1 cellular context compared by ENCODE assay signal in the genomic region with DNA sequence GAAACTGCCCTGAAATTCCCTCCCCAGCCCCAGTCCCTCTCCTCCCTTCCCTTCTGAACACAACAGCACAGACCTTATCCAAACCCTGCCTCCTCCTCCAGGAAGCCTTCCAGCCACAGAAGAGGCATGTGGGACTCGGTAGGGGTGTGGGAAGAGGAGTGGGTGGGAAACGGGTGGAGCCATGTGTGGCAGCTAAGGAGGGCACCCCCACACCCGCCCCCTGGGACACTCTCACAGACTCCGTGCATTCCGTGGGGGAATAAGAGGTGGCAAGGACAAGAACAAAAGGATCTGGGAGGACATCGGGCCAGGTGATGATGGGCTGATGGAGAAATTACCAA.
TF ChIP-seq lines count a peak whose summit lies in the region.

No MANE protein-coding gene starts in this region.

TF ChIP-seq in GM23338, 12 proteins besides CTCF, POLR2A, EP300 and RAD21 (continued from another document):
- TF ChIP-seq, protein P1, sequence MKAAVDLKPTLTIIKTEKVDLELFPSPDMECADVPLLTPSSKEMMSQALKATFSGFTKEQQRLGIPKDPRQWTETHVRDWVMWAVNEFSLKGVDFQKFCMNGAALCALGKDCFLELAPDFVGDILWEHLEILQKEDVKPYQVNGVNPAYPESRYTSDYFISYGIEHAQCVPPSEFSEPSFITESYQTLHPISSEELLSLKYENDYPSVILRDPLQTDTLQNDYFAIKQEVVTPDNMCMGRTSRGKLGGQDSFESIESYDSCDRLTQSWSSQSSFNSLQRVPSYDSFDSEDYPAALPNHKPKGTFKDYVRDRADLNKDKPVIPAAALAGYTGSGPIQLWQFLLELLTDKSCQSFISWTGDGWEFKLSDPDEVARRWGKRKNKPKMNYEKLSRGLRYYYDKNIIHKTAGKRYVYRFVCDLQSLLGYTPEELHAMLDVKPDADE (IDR thresholded peaks at IDR 0.05), result no peak
- no peak for TF ChIP-seq NANOG (IDR thresholded peaks at IDR 0.05; ENCODE audit: borderline replicate concordance)
- TF ChIP-seq ZNF114 (CRISPR knock-in tag; IDR thresholded peaks at IDR 0.05), result no peak
- no peak for TF ChIP-seq EZH2phosphoT487 (IDR thresholded peaks at IDR 0.05; ENCODE audit: unreplicated experiment)
- TF ChIP-seq, protein P2, sequence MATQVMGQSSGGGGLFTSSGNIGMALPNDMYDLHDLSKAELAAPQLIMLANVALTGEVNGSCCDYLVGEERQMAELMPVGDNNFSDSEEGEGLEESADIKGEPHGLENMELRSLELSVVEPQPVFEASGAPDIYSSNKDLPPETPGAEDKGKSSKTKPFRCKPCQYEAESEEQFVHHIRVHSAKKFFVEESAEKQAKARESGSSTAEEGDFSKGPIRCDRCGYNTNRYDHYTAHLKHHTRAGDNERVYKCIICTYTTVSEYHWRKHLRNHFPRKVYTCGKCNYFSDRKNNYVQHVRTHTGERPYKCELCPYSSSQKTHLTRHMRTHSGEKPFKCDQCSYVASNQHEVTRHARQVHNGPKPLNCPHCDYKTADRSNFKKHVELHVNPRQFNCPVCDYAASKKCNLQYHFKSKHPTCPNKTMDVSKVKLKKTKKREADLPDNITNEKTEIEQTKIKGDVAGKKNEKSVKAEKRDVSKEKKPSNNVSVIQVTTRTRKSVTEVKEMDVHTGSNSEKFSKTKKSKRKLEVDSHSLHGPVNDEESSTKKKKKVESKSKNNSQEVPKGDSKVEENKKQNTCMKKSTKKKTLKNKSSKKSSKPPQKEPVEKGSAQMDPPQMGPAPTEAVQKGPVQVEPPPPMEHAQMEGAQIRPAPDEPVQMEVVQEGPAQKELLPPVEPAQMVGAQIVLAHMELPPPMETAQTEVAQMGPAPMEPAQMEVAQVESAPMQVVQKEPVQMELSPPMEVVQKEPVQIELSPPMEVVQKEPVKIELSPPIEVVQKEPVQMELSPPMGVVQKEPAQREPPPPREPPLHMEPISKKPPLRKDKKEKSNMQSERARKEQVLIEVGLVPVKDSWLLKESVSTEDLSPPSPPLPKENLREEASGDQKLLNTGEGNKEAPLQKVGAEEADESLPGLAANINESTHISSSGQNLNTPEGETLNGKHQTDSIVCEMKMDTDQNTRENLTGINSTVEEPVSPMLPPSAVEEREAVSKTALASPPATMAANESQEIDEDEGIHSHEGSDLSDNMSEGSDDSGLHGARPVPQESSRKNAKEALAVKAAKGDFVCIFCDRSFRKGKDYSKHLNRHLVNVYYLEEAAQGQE (IDR thresholded peaks at IDR 0.05; ENCODE audit: unreplicated experiment), result no peak
- TF ChIP-seq CREB1 (CRISPR knock-in tag; IDR thresholded peaks at IDR 0.05; ENCODE audit: low read depth), result no peak
- no peak for TF ChIP-seq STAT1 (IDR thresholded peaks at IDR 0.05; ENCODE audit: unreplicated experiment)
- TF ChIP-seq, protein P3, sequence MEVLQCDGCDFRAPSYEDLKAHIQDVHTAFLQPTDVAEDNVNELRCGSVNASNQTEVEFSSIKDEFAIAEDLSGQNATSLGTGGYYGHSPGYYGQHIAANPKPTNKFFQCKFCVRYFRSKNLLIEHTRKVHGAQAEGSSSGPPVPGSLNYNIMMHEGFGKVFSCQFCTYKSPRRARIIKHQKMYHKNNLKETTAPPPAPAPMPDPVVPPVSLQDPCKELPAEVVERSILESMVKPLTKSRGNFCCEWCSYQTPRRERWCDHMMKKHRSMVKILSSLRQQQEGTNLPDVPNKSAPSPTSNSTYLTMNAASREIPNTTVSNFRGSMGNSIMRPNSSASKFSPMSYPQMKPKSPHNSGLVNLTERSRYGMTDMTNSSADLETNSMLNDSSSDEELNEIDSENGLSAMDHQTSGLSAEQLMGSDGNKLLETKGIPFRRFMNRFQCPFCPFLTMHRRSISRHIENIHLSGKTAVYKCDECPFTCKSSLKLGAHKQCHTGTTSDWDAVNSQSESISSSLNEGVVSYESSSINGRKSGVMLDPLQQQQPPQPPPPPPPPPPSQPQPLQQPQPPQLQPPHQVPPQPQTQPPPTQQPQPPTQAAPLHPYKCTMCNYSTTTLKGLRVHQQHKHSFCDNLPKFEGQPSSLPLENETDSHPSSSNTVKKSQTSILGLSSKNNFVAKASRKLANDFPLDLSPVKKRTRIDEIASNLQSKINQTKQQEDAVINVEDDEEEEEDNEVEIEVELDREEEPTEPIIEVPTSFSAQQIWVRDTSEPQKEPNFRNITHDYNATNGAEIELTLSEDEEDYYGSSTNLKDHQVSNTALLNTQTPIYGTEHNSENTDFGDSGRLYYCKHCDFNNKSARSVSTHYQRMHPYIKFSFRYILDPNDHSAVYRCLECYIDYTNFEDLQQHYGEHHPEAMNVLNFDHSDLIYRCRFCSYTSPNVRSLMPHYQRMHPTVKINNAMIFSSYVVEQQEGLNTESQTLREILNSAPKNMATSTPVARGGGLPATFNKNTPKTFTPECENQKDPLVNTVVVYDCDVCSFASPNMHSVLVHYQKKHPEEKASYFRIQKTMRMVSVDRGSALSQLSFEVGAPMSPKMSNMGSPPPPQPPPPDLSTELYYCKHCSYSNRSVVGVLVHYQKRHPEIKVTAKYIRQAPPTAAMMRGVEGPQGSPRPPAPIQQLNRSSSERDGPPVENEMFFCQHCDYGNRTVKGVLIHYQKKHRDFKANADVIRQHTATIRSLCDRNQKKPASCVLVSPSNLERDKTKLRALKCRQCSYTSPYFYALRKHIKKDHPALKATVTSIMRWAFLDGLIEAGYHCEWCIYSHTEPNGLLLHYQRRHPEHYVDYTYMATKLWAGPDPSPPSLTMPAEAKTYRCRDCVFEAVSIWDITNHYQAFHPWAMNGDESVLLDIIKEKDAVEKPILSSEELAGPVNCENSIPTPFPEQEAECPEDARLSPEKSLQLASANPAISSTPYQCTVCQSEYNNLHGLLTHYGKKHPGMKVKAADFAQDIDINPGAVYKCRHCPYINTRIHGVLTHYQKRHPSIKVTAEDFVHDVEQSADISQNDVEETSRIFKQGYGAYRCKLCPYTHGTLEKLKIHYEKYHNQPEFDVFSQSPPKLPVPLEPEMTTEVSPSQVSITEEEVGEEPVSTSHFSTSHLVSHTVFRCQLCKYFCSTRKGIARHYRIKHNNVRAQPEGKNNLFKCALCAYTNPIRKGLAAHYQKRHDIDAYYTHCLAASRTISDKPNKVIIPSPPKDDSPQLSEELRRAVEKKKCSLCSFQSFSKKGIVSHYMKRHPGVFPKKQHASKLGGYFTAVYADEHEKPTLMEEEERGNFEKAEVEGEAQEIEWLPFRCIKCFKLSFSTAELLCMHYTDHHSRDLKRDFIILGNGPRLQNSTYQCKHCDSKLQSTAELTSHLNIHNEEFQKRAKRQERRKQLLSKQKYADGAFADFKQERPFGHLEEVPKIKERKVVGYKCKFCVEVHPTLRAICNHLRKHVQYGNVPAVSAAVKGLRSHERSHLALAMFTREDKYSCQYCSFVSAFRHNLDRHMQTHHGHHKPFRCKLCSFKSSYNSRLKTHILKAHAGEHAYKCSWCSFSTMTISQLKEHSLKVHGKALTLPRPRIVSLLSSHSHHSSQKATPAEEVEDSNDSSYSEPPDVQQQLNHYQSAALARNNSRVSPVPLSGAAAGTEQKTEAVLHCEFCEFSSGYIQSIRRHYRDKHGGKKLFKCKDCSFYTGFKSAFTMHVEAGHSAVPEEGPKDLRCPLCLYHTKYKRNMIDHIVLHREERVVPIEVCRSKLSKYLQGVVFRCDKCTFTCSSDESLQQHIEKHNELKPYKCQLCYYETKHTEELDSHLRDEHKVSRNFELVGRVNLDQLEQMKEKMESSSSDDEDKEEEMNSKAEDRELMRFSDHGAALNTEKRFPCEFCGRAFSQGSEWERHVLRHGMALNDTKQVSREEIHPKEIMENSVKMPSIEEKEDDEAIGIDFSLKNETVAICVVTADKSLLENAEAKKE (CRISPR knock-in tag; IDR thresholded peaks at IDR 0.05), result no peak
- TF ChIP-seq POLR2AphosphoS5 (IDR thresholded peaks at IDR 0.05; ENCODE audit: low read depth), result no peak
- TF ChIP-seq EZH2 (IDR thresholded peaks at IDR 0.05; ENCODE audit: low read depth, unreplicated experiment), result no peak
- no peak for TF ChIP-seq JUNB (IDR thresholded peaks at IDR 0.05; ENCODE audit: unreplicated experiment)
